19 cellular contexts compared by ENCODE assay signal in genomic region chr9:78001946-78002731, GRCh38. TPM values are rescaled to one million over a fixed set of nuclear protein-coding genes. Genes with fewer than 3 reads are reported as not detected.
A peak's percentile ranks its signal among the peaks of the same experiment; 100 is the strongest.
DNase-seq lines count a peak whose midpoint lies in the region; ATAC-seq lines count a peak whose summit lies in the region.
"Had no signal": no experiment of that assay in that cellular context is flagged by ENCODE, and none has a peak within 500 bp of the region (broad histone marks: within the 10 kb centered on the region; RNA-seq: fewer than 3 reads in every experiment).

No MANE protein-coding gene starts in this region.

- H3K4me1 ChIP-seq in SJSA1 (replicated peaks), result peaks cover 27% of the 10 kb centered on the region
- H3K4me1 ChIP-seq in trophoblast cell (ENCODE audit: control insufficient read depth in 1 of 2, insufficient read depth in 2 of 2, low read length in 2 of 2), result peaks cover 0 to 3% of the 10 kb centered on the region in 2 experiments

- no peaks in the 10 kb centered on the region for H3K27me3 ChIP-seq in SJSA1 (replicated peaks)
- no peaks in the 10 kb centered on the region for H3K27me3 ChIP-seq in trophoblast cell (ENCODE audit: insufficient read depth, low read length)
- H3K27me3 ChIP-seq: vagina had no signal

- H3K4me3 ChIP-seq in SJSA1, result no peak overlapping the region
- H3K4me3 ChIP-seq in trophoblast cell (ENCODE audit: low read depth, low read length), result no peak overlapping the region
- H3K4me3 ChIP-seq: coronary artery, vagina had no signal

- H3K4me2 ChIP-seq in trophoblast cell (ENCODE audit: low read length), result no peak overlapping the region

- intact Hi-C loops in sciatic nerve (cut with DNase I), result no loop called here

- no peak overlapping the region for H4K12ac ChIP-seq in trophoblast cell (ENCODE audit: low read depth, low read length)

- no peak overlapping the region for H2BK120ac ChIP-seq in trophoblast cell (ENCODE audit: insufficient read depth, low read length, poor library complexity)

- H3K27ac ChIP-seq in SJSA1 (peak overlapping the region; percentile 20; the same call in 1 of the 2 replicates), trophoblast cell (ENCODE audit: low read depth, low read length) (no peak overlapping the region)
- H3K27ac ChIP-seq: coronary artery, vagina had no signal

- peaks cover 1% of the 10 kb centered on the region for H3K79me2 ChIP-seq in trophoblast cell (ENCODE audit: control insufficient read depth, insufficient read depth, low read length, poor library complexity)

- H3K23ac ChIP-seq in trophoblast cell (ENCODE audit: low read length), result no peak overlapping the region

- no peak overlapping the region for H3K18ac ChIP-seq in trophoblast cell (ENCODE audit: low read length)

- no CpG with 5 or more reads among the region's 4 CpGs for WGBS in trophoblast cell (ENCODE audit: extremely low coverage, insufficient coverage, insufficient read length)

- no peaks in the 10 kb centered on the region for H3K9me3 ChIP-seq in SJSA1 (replicated peaks)
- H3K9me3 ChIP-seq in trophoblast cell (ENCODE audit: insufficient read depth, low read depth, low read length), result no peaks in the 10 kb centered on the region
- H3K9me3 ChIP-seq: vagina had no signal

- H4K91ac ChIP-seq in trophoblast cell (ENCODE audit: low read depth, low read length), result no peak overlapping the region

- H3K9ac ChIP-seq in trophoblast cell (ENCODE audit: low read length), result no peak overlapping the region

- no peak for DNase-seq in activated T-cell treated with anti-CD3 and anti-CD28 coated beads, Interleukin-2, amount 50 U/mL, for 72 hours
- DNase-seq in activated T-cell treated with anti-CD3 and anti-CD28 coated beads, Interleukin-2, amount 50 U/mL, for 24 hours, result no peak
- DNase-seq in SJSA1 (ENCODE audit: low read depth in 1 of 2, low spot score in 2 of 2) (no peak), dermis blood vessel endothelial cell (peak; percentile 59), trophoblast cell (peak in 1 of 2 donors; percentile 25), HT-29 (ENCODE audit: low spot score) (no peak), sciatic nerve (ENCODE audit: low spot score) (no peak)
- DNase-seq: Calu3; GOT3; NCI-H1417; NCI-H510A; stimulated activated naive CD4-positive, alpha-beta T cell; SW 1271 had no signal

- no peaks in the 10 kb centered on the region for H3K27me3 Mint-ChIP-seq in activated T-cell treated with anti-CD3 and anti-CD28 coated beads, Interleukin-2, amount 50 U/mL, for 72 hours (ENCODE audit: low read depth)
- H3K27me3 Mint-ChIP-seq in activated T-cell treated with anti-CD3 and anti-CD28 coated beads, Interleukin-2, amount 50 U/mL, for 24 hours, result no peaks in the 10 kb centered on the region

- H3K9me3 Mint-ChIP-seq in activated T-cell treated with anti-CD3 and anti-CD28 coated beads, Interleukin-2, amount 50 U/mL, for 72 hours, result peaks cover 0 to 3% of the 10 kb centered on the region in 2 donors
- no peaks in the 10 kb centered on the region for H3K9me3 Mint-ChIP-seq in activated T-cell treated with anti-CD3 and anti-CD28 coated beads, Interleukin-2, amount 50 U/mL, for 24 hours

- peak overlapping the region; percentile 17 for H3K27ac Mint-ChIP-seq in activated T-cell treated with anti-CD3 and anti-CD28 coated beads, Interleukin-2, amount 50 U/mL, for 72 hours
- no peak overlapping the region for H3K27ac Mint-ChIP-seq in activated T-cell treated with anti-CD3 and anti-CD28 coated beads, Interleukin-2, amount 50 U/mL, for 24 hours
- H3K27ac Mint-ChIP-seq: IgD-negative memory B cell had no signal

- H3K79me1 ChIP-seq in trophoblast cell (ENCODE audit: low read length), result no peaks in the 10 kb centered on the region

- H2BK5ac ChIP-seq in trophoblast cell (ENCODE audit: low read depth, low read length, poor library complexity), result no peak overlapping the region

- no peak overlapping the region for H3K14ac ChIP-seq in trophoblast cell (ENCODE audit: low read length)

- peaks cover 74% of the 10 kb centered on the region for H3K4me1 Mint-ChIP-seq in activated T-cell treated with anti-CD3 and anti-CD28 coated beads, Interleukin-2, amount 50 U/mL, for 72 hours (ENCODE audit: low read depth)
- H3K4me1 Mint-ChIP-seq in activated T-cell treated with anti-CD3 and anti-CD28 coated beads, Interleukin-2, amount 50 U/mL, for 24 hours (ENCODE audit: low read depth), result peaks cover 77% of the 10 kb centered on the region

- H2AK5ac ChIP-seq in trophoblast cell (ENCODE audit: low read length), result no peak overlapping the region

- H2BK12ac ChIP-seq in trophoblast cell (ENCODE audit: low read length), result no peak overlapping the region

- H2AFZ ChIP-seq in trophoblast cell (ENCODE audit: insufficient read depth, low read length, poor library complexity), result no peak overlapping the region

- no peak for ATAC-seq in activated T-cell treated with anti-CD3 and anti-CD28 coated beads, Interleukin-2, amount 50 U/mL, for 72 hours (replicated peaks in 1 of 2)
- ATAC-seq in sciatic nerve (no peak), HG02610 (IDR thresholded peaks at IDR 0.05; ENCODE audit: unreplicated experiment) (no peak)
- ATAC-seq: activated CD4-positive, CD25-positive, alpha-beta regulatory T cell treated with anti-CD3 and anti-CD28 coated beads, Interleukin-2, amount 50 U/mL, for 24 hours had no signal

- H4K8ac ChIP-seq in trophoblast cell (ENCODE audit: low read depth, low read length), result no peak overlapping the region

- no peak overlapping the region for H3K4me3 Mint-ChIP-seq in activated T-cell treated with anti-CD3 and anti-CD28 coated beads, Interleukin-2, amount 50 U/mL, for 72 hours
- H3K4me3 Mint-ChIP-seq in activated T-cell treated with anti-CD3 and anti-CD28 coated beads, Interleukin-2, amount 50 U/mL, for 24 hours, result no peak overlapping the region
- H3K4me3 Mint-ChIP-seq: IgD-negative memory B cell had no signal

- H3K36me3 ChIP-seq in SJSA1, result peaks cover 3% of the 10 kb centered on the region
- H3K36me3 ChIP-seq in trophoblast cell (ENCODE audit: control insufficient read depth in 1 of 2, insufficient read depth in 2 of 2, low read length in 2 of 2), result no peaks in the 10 kb centered on the region
- H3K36me3 ChIP-seq: vagina had no signal

- peaks cover 0 to 3% of the 10 kb centered on the region in 2 donors for H3K36me3 Mint-ChIP-seq in activated T-cell treated with anti-CD3 and anti-CD28 coated beads, Interleukin-2, amount 50 U/mL, for 72 hours (ENCODE audit: insufficient read depth in 2 of 2)
- H3K36me3 Mint-ChIP-seq in activated T-cell treated with anti-CD3 and anti-CD28 coated beads, Interleukin-2, amount 50 U/mL, for 24 hours (ENCODE audit: low read depth), result peaks cover 7% of the 10 kb centered on the region
- H3K36me3 Mint-ChIP-seq: IgD-negative memory B cell had no signal

- H3K4ac ChIP-seq in trophoblast cell (ENCODE audit: low read depth, low read length), result peak overlapping the region; percentile 10

RNA-seq across cellular contexts. Expression of gene GNAQ, which starts 29.5 kb away (rescaled TPM):
- 10 to 100 TPM; 22.3 to 22.7 TPM for total RNA-seq in activated T-cell treated with anti-CD3 and anti-CD28 coated beads, Interleukin-2, amount 50 U/mL, for 72 hours
- 22.9 and 46.2 TPM in 2 replicates for total RNA-seq in SJSA1 (2014; rRNA removed; shearing (Covaris generic))
- total RNA-seq in dermis blood vessel endothelial cell (48.0 and 88.6 TPM in 2 replicates), sciatic nerve (97.5 TPM)
- 39.2 and 40.9 TPM in 2 replicates for polyA plus RNA-seq in trophoblast cell (2013)
- total RNA-seq in HT-29 (2014; rRNA removed; shearing (Covaris generic)), result 6.7 and 7.7 TPM in 2 replicates
- total RNA-seq: OCI-LY7 had no signal
